Comparison of ENCODE assay signal across 3 cellular contexts in the genomic region with DNA sequence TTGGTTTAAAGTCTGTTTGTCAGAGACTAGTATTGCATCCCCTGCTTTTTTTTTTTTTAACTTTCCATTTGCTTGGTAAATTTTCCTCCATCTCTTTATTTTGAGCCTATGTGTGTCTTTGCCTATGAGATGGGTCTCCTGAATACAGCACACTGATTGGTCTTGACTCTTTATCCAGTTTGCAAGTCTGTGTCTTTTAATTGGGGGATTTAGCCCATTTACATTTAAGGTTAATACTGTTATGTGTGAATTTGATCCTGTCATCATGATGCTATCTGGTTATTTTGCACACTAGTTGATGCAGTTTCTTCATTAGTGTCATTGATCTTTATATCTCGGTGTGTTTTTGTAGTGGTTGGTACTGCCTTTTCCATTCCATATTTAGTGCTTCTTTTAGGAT.
DNase-seq lines count a peak whose midpoint lies in the region; ATAC-seq, FAIRE-seq and TF ChIP-seq lines count a peak whose summit lies in the region.
"Not testable (repeated sequence)": the region's sequence is repeated elsewhere in the genome, so short reads cannot be mapped to it uniquely, and the experiment has no call there.

No MANE protein-coding gene starts in this region.

- intact Hi-C loops in K562 (cut with micrococcal nuclease) = not testable (repeated sequence)

- TF ChIP-seq CTCF in HEK293 (tag by site-specific recombination; IDR thresholded peaks at IDR 0.05); VCaP (conservative IDR thresholded peaks at IDR 0.05); K562 (IDR thresholded peaks at IDR 0.05 in 2 of 3, conservative IDR thresholded peaks at IDR 0.05 in 1 of 3; ENCODE audit: insufficient read depth in 2 of 3, low read depth in 1 of 3, low read length in 3 of 3): not testable (repeated sequence)

- H3K27me3 ChIP-seq in K562 (ENCODE audit: control insufficient read depth in 2 of 2, insufficient read depth in 2 of 2, low read length in 2 of 2) = not testable (repeated sequence)

- not testable (repeated sequence) for H3K9ac ChIP-seq in K562 (ENCODE audit: insufficient read depth in 1 of 2, low read depth in 2 of 2, low read length in 2 of 2)

- POLR2A ChIA-PET in HEK293 (lab: Yijun Ruan, JAX); K562 (lab: Yijun Ruan, JAX): not testable (repeated sequence)

- not testable (repeated sequence) for H3K36me3 ChIP-seq in HEK293 (ENCODE audit: control insufficient read depth in 2 of 2, insufficient read depth in 1 of 2, low read length in 2 of 2); K562 (ENCODE audit: control insufficient read depth, insufficient read depth, low read length)

- TF ChIP-seq EP300 in K562 (IDR thresholded peaks at IDR 0.05; ENCODE audit: low read length) = not testable (repeated sequence)

- H3K4me2 ChIP-seq in K562 (ENCODE audit: insufficient read depth, low read length) = not testable (repeated sequence)

- H3K27ac ChIP-seq in HEK293 (ENCODE audit: extremely low read depth, low read depth, low read length); K562 (ENCODE audit: extremely low read depth, low read depth, low read length): not testable (repeated sequence)
- H3K27ac ChIP-seq in VCaP = peak overlapping the region; percentile 93; the same call in 1 of the 2 replicates

- not testable (repeated sequence) for TF ChIP-seq RAD21 in K562 (CRISPR knock-in tag; conservative IDR thresholded peaks at IDR 0.05 in 1 of 2, IDR thresholded peaks at IDR 0.05 in 1 of 2)

- not testable (repeated sequence) for H2AFZ ChIP-seq in K562 (ENCODE audit: low read depth, low read length)

- in situ Hi-C loops in K562 (cut with MboI) = not testable (repeated sequence)

- CTCF ChIA-PET in HEK293 (lab: Yijun Ruan, JAX); K562 (lab: Yijun Ruan, JAX; ENCODE audit: low intra/inter-chr PET ratio): not testable (repeated sequence)

- whole genome bisulfite sequencing in K562 (ENCODE audit: insufficient coverage, low coverage, missing lambda C conversion rate) = 0% methylated on average over 1 of the region's 1 CpG

- H3K4me1 ChIP-seq in HEK293 (ENCODE audit: control insufficient read depth, insufficient read depth, low read length); K562 (replicated peaks in 1 of 2; ENCODE audit: control insufficient read depth in 2 of 2, insufficient read depth in 2 of 2, low read length in 2 of 2): not testable (repeated sequence)

- H3K79me2 ChIP-seq in K562 (ENCODE audit: control insufficient read depth, insufficient read depth, low read length) = not testable (repeated sequence)

- not testable (repeated sequence) for ATAC-seq in K562

- TF ChIP-seq POLR2A in K562 (conservative IDR thresholded peaks at IDR 0.05) = not testable (repeated sequence)

- DNase-seq in K562 (ENCODE audit: extremely low read depth in 1 of 4, low spot score in 3 of 4) = not testable (repeated sequence)

- H4K20me1 ChIP-seq in K562 (replicated peaks; ENCODE audit: control insufficient read depth, insufficient read depth, low read length) = not testable (repeated sequence)

- not testable (repeated sequence) for H3K4me3 ChIP-seq in HEK293 (ENCODE audit: low read depth, low read length); K562

- H3K9me3 ChIP-seq in HEK293 (ENCODE audit: control insufficient read depth, insufficient read depth, low read depth, low read length); K562 (replicated peaks; ENCODE audit: control insufficient read depth, insufficient read depth, low read depth, low read length): not testable (repeated sequence)

- H3K9me1 ChIP-seq in K562 (ENCODE audit: control insufficient read depth, insufficient read depth, low read length) = not testable (repeated sequence)

- not testable (repeated sequence) for BruUV-seq in K562 (replicated peaks; lab: Mats Ljungman, UMichigan)

- not testable (repeated sequence) for FAIRE-seq in K562 (lab: Jason Lieb, UNC)

TF ChIP-seq in HEK293, 187 proteins besides CTCF, POLR2A, EP300 and RAD21:
- peak; percentile 62 for TF ChIP-seq ZNF529 (tag by site-specific recombination; IDR thresholded peaks at IDR 0.05; ENCODE audit: insufficient replicate concordance)

TF ChIP-seq in K562, 482 proteins besides CTCF, POLR2A, EP300 and RAD21:
- peak; percentile 53 for TF ChIP-seq ZNF507 (tag; conservative IDR thresholded peaks at IDR 0.05)
